9 cellular contexts compared by ENCODE assay signal in genomic region chr2:174553811-174554493, GRCh38. TPM values are rescaled to one million over a fixed set of nuclear protein-coding genes. Genes with fewer than 3 reads are reported as not detected.
DNase-seq lines count a peak whose midpoint lies in the region; ATAC-seq, FAIRE-seq and TF ChIP-seq lines count a peak whose summit lies in the region.
"Had no signal": no experiment of that assay in that cellular context is flagged by ENCODE, and none has a peak within 500 bp of the region (broad histone marks: within the 10 kb centered on the region; RNA-seq: fewer than 3 reads in every experiment).

No MANE protein-coding gene starts in this region.

- H3K9me3 ChIP-seq in T-helper 17 cell (ENCODE audit: control insufficient read depth, low read length, poor library complexity, severe bottlenecking) (no peaks in the 10 kb centered on the region), neutrophil (no peaks in the 10 kb centered on the region)

- peaks cover 19 to 22% of the 10 kb centered on the region in 2 experiments for H3K4me1 ChIP-seq in neutrophil (ENCODE audit: control insufficient read depth in 1 of 2, insufficient read depth in 1 of 2, low read depth in 1 of 2, low read length in 1 of 2)
- H3K4me1 ChIP-seq: foreskin keratinocyte had no signal

- H3K27ac Mint-ChIP-seq in T-helper 17 cell, result peak overlapping the region; percentile 92

- H3K27me3 ChIP-seq in neutrophil, result no peaks in the 10 kb centered on the region
- H3K27me3 ChIP-seq: foreskin keratinocyte had no signal

- no peaks in the 10 kb centered on the region for H3K27me3 Mint-ChIP-seq in T-helper 17 cell

- ATAC-seq in HG03025 (IDR thresholded peaks at IDR 0.05; ENCODE audit: low FRiP score, unreplicated experiment) (peak; percentile 70), T-helper 17 cell (peak; percentile 74), HG03108 (IDR thresholded peaks at IDR 0.05; ENCODE audit: unreplicated experiment) (no peak)
- ATAC-seq: foreskin keratinocyte had no signal

- H3K4me3 Mint-ChIP-seq in T-helper 17 cell, result peak overlapping the region; percentile 76
- H3K4me3 Mint-ChIP-seq: neural crest cell had no signal

- no peak for DNase-seq in GM19239 (ENCODE audit: insufficient read length, low spot score)
- peak in 1 of 3 donors; percentile 24 for DNase-seq in T-helper 17 cell
- DNase-seq in erythroblast (lab: John Stamatoyannopoulos, UW), result no peak
- DNase-seq in foreskin melanocyte, result no peak
- DNase-seq: foreskin keratinocyte had no signal

- peaks cover 26% of the 10 kb centered on the region for H3K4me1 Mint-ChIP-seq in T-helper 17 cell
- H3K4me1 Mint-ChIP-seq: neural crest cell had no signal

- TF ChIP-seq CTCF in neutrophil (IDR thresholded peaks at IDR 0.05), result no peak

- peaks cover 38% of the 10 kb centered on the region for H3K36me3 ChIP-seq in neutrophil

- peaks cover 2% of the 10 kb centered on the region for H3K36me3 Mint-ChIP-seq in T-helper 17 cell (ENCODE audit: low read depth)

- H3K4me3 ChIP-seq in neutrophil (ENCODE audit: low read depth in 1 of 2, low read length in 1 of 2), result peak overlapping the region in 1 of 2 experiments; percentile 1

- TF ChIP-seq POLR2A in erythroblast (IDR thresholded peaks at IDR 0.05; ENCODE audit: low read length), result no peak

- H3K27ac ChIP-seq in neutrophil, result peak overlapping the region; percentile 84
- H3K27ac ChIP-seq: foreskin keratinocyte had no signal

- peak; percentile 87 for FAIRE-seq in GM19239 (lab: Jason Lieb, UNC)

RNA-seq across cellular contexts. Expression of gene WIPF1, which starts 43.7 kb away (rescaled TPM):
- 100 to 1,000 TPM; 368 to 424 TPM for total RNA-seq in T-helper 17 cell
